ENCODE assay signal across 1 cellular context in genomic region chr12:66301944-66302826, GRCh38.
TF ChIP-seq lines count a peak whose summit lies in the region.

TSS of gene HELB (plus strand) at chr12:66302493. CDS start at chr12:66302604, 111 bp downstream.

TF ChIP-seq in K562, 482 proteins besides CTCF, POLR2A, EP300 and RAD21 (continued from another document):
- peak; percentile 83 for TF ChIP-seq PKNOX1 (IDR thresholded peaks at IDR 0.05)
- no peak for TF ChIP-seq ZNF146 (CRISPR knock-in tag; IDR thresholded peaks at IDR 0.05; ENCODE audit: unreplicated experiment)
- TF ChIP-seq CEBPG (CRISPR knock-in tag; IDR thresholded peaks at IDR 0.05), result no peak
- TF ChIP-seq CEBPG (tag; conservative IDR thresholded peaks at IDR 0.05 in 1 of 2, IDR thresholded peaks at IDR 0.05 in 1 of 2), result no peak
- TF ChIP-seq CBFA2T3 (IDR thresholded peaks at IDR 0.05), result no peak
- TF ChIP-seq RBM22 (IDR thresholded peaks at IDR 0.05; ENCODE audit: low read depth, low read length, poor library complexity, severe bottlenecking), result no peak
- no peak for TF ChIP-seq PYGO2 (tag; IDR thresholded peaks at IDR 0.05)
